ENCODE assay signal across 11 cellular contexts in genomic region chr1:66251521-66251920, GRCh38.
DNase-seq lines count a peak whose midpoint lies in the region; ATAC-seq, FAIRE-seq and TF ChIP-seq lines count a peak whose summit lies in the region.
"Had no signal": no experiment of that assay in that cellular context is flagged by ENCODE, and none has a peak within 500 bp of the region (broad histone marks: within the 10 kb centered on the region; RNA-seq: fewer than 3 reads in every experiment).

No MANE protein-coding gene starts in this region.

- H3K27ac ChIP-seq in esophagus squamous epithelium, result no peak overlapping the region
- H3K27ac ChIP-seq: cardiac muscle cell, left ventricle myocardium inferior had no signal

- no peaks in the 10 kb centered on the region for H3K9me3 ChIP-seq in esophagus squamous epithelium
- H3K9me3 ChIP-seq: left ventricle myocardium inferior had no signal

- no peak for FAIRE-seq in RCC 7860 (lab: Jason Lieb, UNC)

- TF ChIP-seq CTCF in GM12864 (IDR thresholded peaks at IDR 0.05; ENCODE audit: low read depth, low read length, missing control alignments) (peak; percentile 17), esophagus squamous epithelium (IDR thresholded peaks at IDR 0.05) (no peak)

- H3K27me3 ChIP-seq in esophagus squamous epithelium, result no peaks in the 10 kb centered on the region
- H3K27me3 ChIP-seq: cardiac muscle cell had no signal

- intact Hi-C loops in esophagus squamous epithelium (cut with DNase I), result no loop called here

- no peak overlapping the region for H3K4me3 ChIP-seq in GM12864 (ENCODE audit: low read depth, low read length)
- H3K4me3 ChIP-seq in esophagus squamous epithelium, result no peak overlapping the region
- H3K4me3 ChIP-seq: cardiac muscle cell, left ventricle myocardium inferior had no signal

- ATAC-seq in GM21619 (IDR thresholded peaks at IDR 0.05; ENCODE audit: unreplicated experiment) (peak; percentile 33), HG02623 (IDR thresholded peaks at IDR 0.05; ENCODE audit: unreplicated experiment) (no peak), HG02759 (IDR thresholded peaks at IDR 0.05; ENCODE audit: unreplicated experiment) (no peak)

- no peaks in the 10 kb centered on the region for H3K4me1 ChIP-seq in esophagus squamous epithelium

- TF ChIP-seq POLR2A in esophagus squamous epithelium (IDR thresholded peaks at IDR 0.05), result no peak

- no peaks in the 10 kb centered on the region for H3K36me3 ChIP-seq in esophagus squamous epithelium
- H3K36me3 ChIP-seq: cardiac muscle cell, left ventricle myocardium inferior had no signal

- 83 to 100% methylated on average over 1 of the region's 1 CpG for WGBS in esophagus squamous epithelium, 2 donors

- DNase-seq in GM12864 (ENCODE audit: low read depth) (no peak), NOMO-1 treated with DMSO at 0.1 percent for 48 hours (lab: John Stamatoyannopoulos, UW; ENCODE audit: unreplicated experiment) (peak; percentile 26), glomerular visceral epithelial cell (ENCODE audit: extremely low spot score) (peak; percentile 16), esophagus squamous epithelium (lab: John Stamatoyannopoulos, UW) (no peak), RCC 7860 (ENCODE audit: low spot score) (no peak)
- DNase-seq: left ventricle myocardium inferior, posterior cingulate gyrus had no signal

Comparison
In these comparisons a context has a peak if more than half of its experiments do, and no peak if none do; other contexts are left out.
1. DNase-seq: peak in NOMO-1 treated with DMSO at 0.1 percent for 48 hours (single experiment) and glomerular visceral epithelial cell (single experiment); none in GM12864 (single experiment), esophagus squamous epithelium (single experiment) and RCC 7860 (single experiment).